ENCODE assay signal across 8 cellular contexts in genomic region chr17:63950940-63951907, GRCh38. TPM values are rescaled to one million over a fixed set of nuclear protein-coding genes. Genes with fewer than 3 reads are reported as not detected.
A peak's percentile ranks its signal among the peaks of the same experiment; 100 is the strongest.
DNase-seq lines count a peak whose midpoint lies in the region; ATAC-seq and TF ChIP-seq lines count a peak whose summit lies in the region.

No MANE protein-coding gene starts in this region.

- no peaks in the 10 kb centered on the region for H3K36me3 Mint-ChIP-seq in Caco-2 (ENCODE audit: insufficient read depth, unreplicated experiment)
- H3K36me3 Mint-ChIP-seq in activated T-cell treated with anti-CD3 and anti-CD28 coated beads, Interleukin-2, amount 50 U/mL, for 24 hours (ENCODE audit: low read depth), result no peaks in the 10 kb centered on the region

- no peak overlapping the region for H3K4me3 Mint-ChIP-seq in Caco-2 (ENCODE audit: unreplicated experiment)
- H3K4me3 Mint-ChIP-seq in activated T-cell treated with anti-CD3 and anti-CD28 coated beads, Interleukin-2, amount 50 U/mL, for 24 hours, result no peak overlapping the region

- H3K79me2 ChIP-seq in HCT116 (ENCODE audit: insufficient read depth, low read length), result no peaks in the 10 kb centered on the region

- no peaks in the 10 kb centered on the region for H4K20me1 ChIP-seq in HCT116 (ENCODE audit: insufficient read depth)

- POLR2A ChIA-PET in Caco-2 (lab: Charles Lee) (no interaction called here), HCT116 (lab: Charles Lee) (interaction anchor here (1.6 to 1.8 kb wide), 3 partner anchors 15 to 183 kb away, joined by 3 to 6 read pairs (median 6); no protein-coding TSS in a partner anchor)

- peak; percentile 71 for TF ChIP-seq RAD21 in HCT116 (IDR thresholded peaks at IDR 0.05; ENCODE audit: low read depth)

- no peaks in the 10 kb centered on the region for H3K9me3 ChIP-seq in Caco-2
- no peaks in the 10 kb centered on the region for H3K9me3 ChIP-seq in HCT116 (ENCODE audit: control insufficient read depth in 1 of 2, insufficient read depth in 1 of 2, low read depth in 1 of 2, low read length in 2 of 2)
- no peaks in the 10 kb centered on the region for H3K9me3 ChIP-seq in lower lobe of right lung
- H3K9me3 ChIP-seq in uterus, result no peaks in the 10 kb centered on the region

- TF ChIP-seq CTCF in Caco-2 (IDR thresholded peaks at IDR 0.05; ENCODE audit: insufficient read depth in 1 of 2, low read depth in 1 of 2, low read length in 1 of 2, severe bottlenecking in 1 of 2, unreplicated experiment in 1 of 2), result peak; percentile 71 to 85
- peak; percentile 82 to 98 (median 98) for TF ChIP-seq CTCF in HCT116 (IDR thresholded peaks at IDR 0.05 in 2 of 3, conservative IDR thresholded peaks at IDR 0.05 in 1 of 3; ENCODE audit: borderline replicate concordance in 1 of 3, insufficient read depth in 1 of 3, low read depth in 2 of 3, low read length in 2 of 3)
- TF ChIP-seq CTCF in lower lobe of right lung (IDR thresholded peaks at IDR 0.05), result peak; percentile 27
- TF ChIP-seq CTCF in uterus (IDR thresholded peaks at IDR 0.05), result no peak

- BruUV-seq in Caco-2 (replicated peaks; lab: Mats Ljungman, UMichigan) (no TSS peak), HCT116 (replicated peaks; lab: Mats Ljungman, UMichigan) (no TSS peak)

- TF ChIP-seq POLR2A in HCT116 (IDR thresholded peaks at IDR 0.05; ENCODE audit: borderline replicate concordance, extremely low read depth, insufficient read depth, insufficient read length), result no peak
- TF ChIP-seq POLR2A in uterus (IDR thresholded peaks at IDR 0.05), result no peak

- H3K4me1 Mint-ChIP-seq in Caco-2 (ENCODE audit: low read depth, unreplicated experiment), result no peaks in the 10 kb centered on the region
- H3K4me1 Mint-ChIP-seq in activated T-cell treated with anti-CD3 and anti-CD28 coated beads, Interleukin-2, amount 50 U/mL, for 24 hours (ENCODE audit: low read depth), result peaks cover 25% of the 10 kb centered on the region

- H3K4me3 ChIP-seq in Caco-2 (ENCODE audit: low read depth, low read length) (no peak overlapping the region), HCT116 (replicated peaks in 1 of 2; ENCODE audit: low read depth in 1 of 2, low read length in 2 of 2) (no peak overlapping the region), lower lobe of right lung (no peak overlapping the region), uterus (no peak overlapping the region)

- H3K4me2 ChIP-seq in HCT116 (ENCODE audit: low read length), result no peak overlapping the region

- no peaks in the 10 kb centered on the region for H3K27me3 ChIP-seq in Caco-2 (replicated peaks; ENCODE audit: control insufficient read depth, insufficient read depth, low read length)
- no peaks in the 10 kb centered on the region for H3K27me3 ChIP-seq in HCT116 (ENCODE audit: insufficient read depth, low read length)
- no peaks in the 10 kb centered on the region for H3K27me3 ChIP-seq in lower lobe of right lung (ENCODE audit: low read depth)
- H3K27me3 ChIP-seq in uterus, result no peaks in the 10 kb centered on the region

- H3K27me3 Mint-ChIP-seq in Caco-2 (ENCODE audit: insufficient read depth, unreplicated experiment), result peaks cover 6% of the 10 kb centered on the region
- H3K27me3 Mint-ChIP-seq in activated T-cell treated with anti-CD3 and anti-CD28 coated beads, Interleukin-2, amount 50 U/mL, for 24 hours, result no peaks in the 10 kb centered on the region

- peak; percentile 86 for ATAC-seq in HCT116
- peak; percentile 7 to 29 for ATAC-seq in lower lobe of right lung
- no peak for ATAC-seq in HG02885 (IDR thresholded peaks at IDR 0.05; ENCODE audit: poor library complexity, unreplicated experiment)
- no peak for ATAC-seq in GM18907 (IDR thresholded peaks at IDR 0.05; ENCODE audit: unreplicated experiment)
- ATAC-seq in GM21786 (IDR thresholded peaks at IDR 0.05; ENCODE audit: unreplicated experiment), result no peak

- H3K27ac ChIP-seq in HCT116 (ENCODE audit: low read depth, low read length) (no peak overlapping the region), lower lobe of right lung (no peak overlapping the region), uterus (no peak overlapping the region)

- H3K9ac ChIP-seq in HCT116 (ENCODE audit: low read length), result no peak overlapping the region

- H3K4me1 ChIP-seq in Caco-2, result no peaks in the 10 kb centered on the region
- peaks cover 0 to 10% of the 10 kb centered on the region in 2 experiments; a peak in 1 of 4 replicates for H3K4me1 ChIP-seq in HCT116 (ENCODE audit: control insufficient read depth in 1 of 2, insufficient read depth in 2 of 2, low read length in 2 of 2)
- peaks cover 9% of the 10 kb centered on the region for H3K4me1 ChIP-seq in lower lobe of right lung
- no peaks in the 10 kb centered on the region for H3K4me1 ChIP-seq in uterus

- intact Hi-C loops in Caco-2 (cut with micrococcal nuclease; ENCODE audit: unreplicated experiment), result loop anchor here (5.0 kb wide), 1 partner anchor 36 kb away; no protein-coding TSS in a partner anchor
- intact Hi-C loops in HCT116 (cut with micrococcal nuclease), result loop anchor here (1.0 kb wide), 1 partner anchor 32 kb away; no protein-coding TSS in a partner anchor
- intact Hi-C loops in lower lobe of right lung (cut with DNase I), result no loop called here
- intact Hi-C loops in uterus (cut with DNase I; ENCODE audit: low total_unique reads), result no loop called here

- H3K9me3 Mint-ChIP-seq in Caco-2 (ENCODE audit: unreplicated experiment), result no peaks in the 10 kb centered on the region
- H3K9me3 Mint-ChIP-seq in activated T-cell treated with anti-CD3 and anti-CD28 coated beads, Interleukin-2, amount 50 U/mL, for 24 hours, result no peaks in the 10 kb centered on the region

- H3K36me3 ChIP-seq in Caco-2 (ENCODE audit: control insufficient read depth, insufficient read depth, low read length), result no peaks in the 10 kb centered on the region
- H3K36me3 ChIP-seq in HCT116 (ENCODE audit: control insufficient read depth in 1 of 2, insufficient read depth in 2 of 2, low read length in 2 of 2), result no peaks in the 10 kb centered on the region
- H3K36me3 ChIP-seq in lower lobe of right lung, result no peaks in the 10 kb centered on the region
- H3K36me3 ChIP-seq in uterus, result no peaks in the 10 kb centered on the region

- DNase-seq in Caco-2 (peak; percentile 72 to 82), HCT116 (ENCODE audit: low read depth, low spot score) (peak; percentile 58), lower lobe of right lung (no peak), uterus (no peak)
- peak; percentile 50 for DNase-seq in activated T-cell treated with anti-CD3 and anti-CD28 coated beads, Interleukin-2, amount 50 U/mL, for 24 hours

- RAD21 ChIA-PET in HCT116 (lab: Charles Lee; ENCODE audit: low non-redundant PET in 1 of 2, low total read pairs in 2 of 2, uncharacterized antibody in 2 of 2, unreplicated experiment in 2 of 2), result interaction anchor here (1.0 to 2.0 kb wide), 6 partner anchors 32 to 183 kb away, joined by 3 to 7 read pairs (median 5); partner anchors contain the start of gene GH1 (in 1 of the 2)

- no peak overlapping the region for H3K27ac Mint-ChIP-seq in Caco-2 (ENCODE audit: unreplicated experiment)
- no peak overlapping the region for H3K27ac Mint-ChIP-seq in activated T-cell treated with anti-CD3 and anti-CD28 coated beads, Interleukin-2, amount 50 U/mL, for 24 hours

- no peak overlapping the region for H2AFZ ChIP-seq in HCT116 (ENCODE audit: low read depth, low read length, poor library complexity, severe bottlenecking)

- CTCF ChIA-PET in Caco-2 (lab: Charles Lee) (interaction anchor here (0.6 to 1.8 kb wide), 12 partner anchors 11 to 242 kb away, joined by 3 to 31 read pairs (median 4); partner anchors contain the start of genes CSHL1 and GH1), HCT116 (lab: Charles Lee) (interaction anchor here (0.5 to 4.8 kb wide), 31 partner anchors 9 to 182 kb away, joined by 3 to 61 read pairs (median 5); partner anchors contain the start of genes CSHL1 and GH1)

- no peaks in the 10 kb centered on the region for H3K9me2 ChIP-seq in HCT116 (ENCODE audit: insufficient read depth)

TF ChIP-seq in HCT116, 20 proteins besides CTCF, POLR2A, EP300 and RAD21:
- TF ChIP-seq FOSL1 (IDR thresholded peaks at IDR 0.05; ENCODE audit: low read depth) (no peak), ZFX (IDR thresholded peaks at IDR 0.05) (no peak), JUND (IDR thresholded peaks at IDR 0.05) (no peak)

RNA-seq across cellular contexts. Expression of gene CD79B, which starts 19.1 kb away (rescaled TPM):
- total RNA-seq in Caco-2 (2022) (not detected in 2 replicates), HCT116 (2021; ENCODE audit: unreplicated experiment) (0.59 TPM), lower lobe of right lung (4.7 TPM), uterus (10 to 100 TPM in 1 of 4 donors, 1 to 10 TPM in 2, under 1 TPM in 1; 0.29 to 13.4 (median 4.9) TPM)
- 1.1 TPM in 2 replicates for polyA plus RNA-seq in HCT116 (2012)

RNA-seq across cellular contexts. Expression of gene SCN4A, which starts 21.5 kb away (rescaled TPM):
- not detected in 2 replicates for total RNA-seq in Caco-2 (2022)
- total RNA-seq in HCT116 (2021; ENCODE audit: unreplicated experiment), result 2.7 TPM
- 1.4 and 2.9 TPM in 2 replicates for polyA plus RNA-seq in HCT116 (2012)
- 0.18 TPM for total RNA-seq in lower lobe of right lung
- under 1 TPM in 2 of 4 donors, not detected in 2; 0.14 to 0.24 TPM for total RNA-seq in uterus

RNA-seq across cellular contexts. Expression of gene GH1, which starts 32.6 kb away (rescaled TPM):
- total RNA-seq in Caco-2 (2022), result not detected in 2 replicates
- not detected for total RNA-seq in HCT116 (2021; ENCODE audit: unreplicated experiment)
- polyA plus RNA-seq in HCT116 (2012), result 0.17 TPM in 1 of 2 replicates, not detected in the other
- total RNA-seq in lower lobe of right lung, result not detected
- total RNA-seq in uterus, result not detected

RNA-seq across cellular contexts. Expression of gene CSHL1, which starts 40.2 kb away (rescaled TPM):
- total RNA-seq in Caco-2 (2022) (not detected in 2 replicates), HCT116 (2021; ENCODE audit: unreplicated experiment) (not detected), lower lobe of right lung (not detected), uterus (not detected)
- not detected in 2 replicates for polyA plus RNA-seq in HCT116 (2012)

RNA-seq across cellular contexts. Expression of gene PRR29, which starts 46.9 kb away (rescaled TPM):
- total RNA-seq in Caco-2 (2022), result not detected in 2 replicates
- total RNA-seq in HCT116 (2021; ENCODE audit: unreplicated experiment), result not detected
- polyA plus RNA-seq in HCT116 (2012), result not detected in 2 replicates
- total RNA-seq in lower lobe of right lung, result 11.3 TPM
- 1 to 10 TPM in 2 of 4 donors, under 1 TPM in 1, not detected in 1; 0.29 to 2.8 (median 1.5) TPM for total RNA-seq in uterus

Comparison
In these comparisons a context has a peak if more than half of its experiments do, and no peak if none do; other contexts are left out.
1. DNase-seq: peak in Caco-2 (2 of 2), HCT116 (single experiment) and activated T-cell treated with anti-CD3 and anti-CD28 coated beads, Interleukin-2, amount 50 U/mL, for 24 hours (single experiment); none in lower lobe of right lung (single experiment) and uterus (0 of 2).
2. CTCF ChIP-seq: peak in Caco-2 (2 of 2), HCT116 (3 of 3) and lower lobe of right lung (single experiment); none in uterus (0 of 4).
3. ATAC-seq: peak in HCT116 (single experiment) and lower lobe of right lung (2 of 2); none in HG02885 (single experiment), GM18907 (single experiment) and GM21786 (single experiment).
4. intact Hi-C loops: an anchor here in Caco-2 (5.0 kb wide) and HCT116 (1.0 kb wide); none called in lower lobe of right lung and uterus.